In genomic region chr7:141715794-141716689, GRCh38 we compare ENCODE assay signal across 25 cellular contexts. TPM values are rescaled to one million over a fixed set of nuclear protein-coding genes. Genes with fewer than 3 reads are reported as not detected.
A peak's percentile ranks its signal among the peaks of the same experiment; 100 is the strongest.
DNase-seq lines count a peak whose midpoint lies in the region; ATAC-seq and TF ChIP-seq lines count a peak whose summit lies in the region.
"Had no signal": no experiment of that assay in that cellular context is flagged by ENCODE, and none has a peak within 500 bp of the region (broad histone marks: within the 10 kb centered on the region; RNA-seq: fewer than 3 reads in every experiment).

No MANE protein-coding gene starts in this region.

- H3K36me3 ChIP-seq in Caco-2 (ENCODE audit: control insufficient read depth, insufficient read depth, low read length), result no peaks in the 10 kb centered on the region
- H3K36me3 ChIP-seq in HCT116 (ENCODE audit: control insufficient read depth in 1 of 2, insufficient read depth in 2 of 2, low read length in 2 of 2), result no peaks in the 10 kb centered on the region
- H3K36me3 ChIP-seq in trophoblast cell (ENCODE audit: control insufficient read depth in 1 of 2, insufficient read depth in 2 of 2, low read length in 2 of 2), result no peaks in the 10 kb centered on the region
- no peaks in the 10 kb centered on the region for H3K36me3 ChIP-seq in MG63
- H3K36me3 ChIP-seq: BLaER1 treated with 17β-estradiol and CSF1 and Interleukin-3, amounts not matched to agents 10 nM and 100 nM had no signal

- H2BK120ac ChIP-seq in trophoblast cell (ENCODE audit: insufficient read depth, low read length, poor library complexity), result no peak overlapping the region

- H2AK5ac ChIP-seq in trophoblast cell (ENCODE audit: low read length), result no peak overlapping the region

- H3K36me3 Mint-ChIP-seq in Caco-2 (ENCODE audit: insufficient read depth, unreplicated experiment), result no peaks in the 10 kb centered on the region
- H3K36me3 Mint-ChIP-seq in activated T-helper 2 cell treated with anti-CD3 and anti-CD28 coated beads, Interferon-gamma antibody, Interleukin-2, Interleukin-4, amounts not matched to agents 10 μg/mL and 5 μg/mL and 100 μg/mL, durations not matched to agents 14 hours and 24 hours and 36 hours (ENCODE audit: low read depth), result no peaks in the 10 kb centered on the region

- no peak overlapping the region for H4K12ac ChIP-seq in trophoblast cell (ENCODE audit: low read depth, low read length)

- H3K9me3 Mint-ChIP-seq in Caco-2 (ENCODE audit: unreplicated experiment), result no peaks in the 10 kb centered on the region
- H3K9me3 Mint-ChIP-seq in activated T-helper 2 cell treated with anti-CD3 and anti-CD28 coated beads, Interferon-gamma antibody, Interleukin-2, Interleukin-4, amounts not matched to agents 10 μg/mL and 5 μg/mL and 100 μg/mL, durations not matched to agents 14 hours and 24 hours and 36 hours, result no peaks in the 10 kb centered on the region
- H3K9me3 Mint-ChIP-seq: CD4-positive, alpha-beta T cell had no signal

- no peak overlapping the region for H3K27ac ChIP-seq in HCT116 (ENCODE audit: low read depth, low read length)
- H3K27ac ChIP-seq in trophoblast cell (ENCODE audit: low read depth, low read length), result no peak overlapping the region
- H3K27ac ChIP-seq: BLaER1 treated with 17β-estradiol and CSF1 and Interleukin-3, amounts not matched to agents 10 nM and 100 nM; KMS-11; RWPE1 had no signal

- WGBS in trophoblast cell (ENCODE audit: extremely low coverage, insufficient coverage, insufficient read length), result 100% methylated on average over 1 of the region's 6 CpGs

- BruUV-seq in Caco-2 (replicated peaks; lab: Mats Ljungman, UMichigan) (no TSS peak), HCT116 (replicated peaks; lab: Mats Ljungman, UMichigan) (no TSS peak)

- ATAC-seq in HCT116, result no peak
- ATAC-seq: Panc1 had no signal

- H3K79me1 ChIP-seq in trophoblast cell (ENCODE audit: low read length), result no peaks in the 10 kb centered on the region

- peak overlapping the region; percentile 18 for H3K4me3 Mint-ChIP-seq in Caco-2 (ENCODE audit: unreplicated experiment)
- no peak overlapping the region for H3K4me3 Mint-ChIP-seq in activated T-helper 2 cell treated with anti-CD3 and anti-CD28 coated beads, Interferon-gamma antibody, Interleukin-2, Interleukin-4, amounts not matched to agents 10 μg/mL and 5 μg/mL and 100 μg/mL, durations not matched to agents 14 hours and 24 hours and 36 hours (ENCODE audit: low read depth)
- H3K4me3 Mint-ChIP-seq: CD4-positive, alpha-beta T cell had no signal

- no peak overlapping the region for H2BK12ac ChIP-seq in trophoblast cell (ENCODE audit: low read length)

- POLR2A ChIA-PET in Caco-2 (lab: Charles Lee) (interaction anchor here (1.2 kb wide), 1 partner anchor 22 kb away, joined by 3 read pairs; the partner anchor contains the start of gene SSBP1), HCT116 (lab: Charles Lee) (no interaction called here)

- RAD21 ChIA-PET in HCT116 (lab: Charles Lee; ENCODE audit: low non-redundant PET in 1 of 2, low total read pairs in 2 of 2, uncharacterized antibody in 2 of 2, unreplicated experiment in 2 of 2), result no interaction called here

- no peak for TF ChIP-seq CTCF in Caco-2 (IDR thresholded peaks at IDR 0.05; ENCODE audit: insufficient read depth in 1 of 2, low read depth in 1 of 2, low read length in 1 of 2, severe bottlenecking in 1 of 2, unreplicated experiment in 1 of 2)
- no peak for TF ChIP-seq CTCF in HCT116 (IDR thresholded peaks at IDR 0.05 in 2 of 3, conservative IDR thresholded peaks at IDR 0.05 in 1 of 3; ENCODE audit: borderline replicate concordance in 1 of 3, insufficient read depth in 1 of 3, low read depth in 2 of 3, low read length in 2 of 3)
- TF ChIP-seq CTCF in choroid plexus epithelial cell (conservative IDR thresholded peaks at IDR 0.05; ENCODE audit: low read depth, low read length), result no peak

- no peak overlapping the region for H2AFZ ChIP-seq in HCT116 (ENCODE audit: low read depth, low read length, poor library complexity, severe bottlenecking)
- H2AFZ ChIP-seq in trophoblast cell (ENCODE audit: insufficient read depth, low read length, poor library complexity), result no peak overlapping the region

- TF ChIP-seq RAD21 in HCT116 (IDR thresholded peaks at IDR 0.05; ENCODE audit: low read depth), result no peak

- no peaks in the 10 kb centered on the region for H3K27me3 Mint-ChIP-seq in Caco-2 (ENCODE audit: insufficient read depth, unreplicated experiment)
- peaks cover 3% of the 10 kb centered on the region for H3K27me3 Mint-ChIP-seq in activated T-helper 2 cell treated with anti-CD3 and anti-CD28 coated beads, Interferon-gamma antibody, Interleukin-2, Interleukin-4, amounts not matched to agents 10 μg/mL and 5 μg/mL and 100 μg/mL, durations not matched to agents 14 hours and 24 hours and 36 hours (ENCODE audit: low read depth)
- H3K27me3 Mint-ChIP-seq: CD4-positive, alpha-beta T cell had no signal

- peak overlapping the region; percentile 81 for H3K23ac ChIP-seq in trophoblast cell (ENCODE audit: low read length)

- no peaks in the 10 kb centered on the region for H4K20me1 ChIP-seq in HCT116 (ENCODE audit: insufficient read depth)
- H4K20me1 ChIP-seq: BLaER1 treated with 17β-estradiol and CSF1 and Interleukin-3, amounts not matched to agents 10 nM and 100 nM had no signal

- peaks cover 34% of the 10 kb centered on the region for H3K4me1 ChIP-seq in Caco-2
- H3K4me1 ChIP-seq in HCT116 (ENCODE audit: control insufficient read depth in 1 of 2, insufficient read depth in 2 of 2, low read length in 2 of 2), result no peaks in the 10 kb centered on the region
- H3K4me1 ChIP-seq in trophoblast cell (ENCODE audit: control insufficient read depth in 1 of 2, insufficient read depth in 2 of 2, low read length in 2 of 2), result no peaks in the 10 kb centered on the region
- H3K4me1 ChIP-seq: BLaER1 treated with 17β-estradiol and CSF1 and Interleukin-3, amounts not matched to agents 10 nM and 100 nM had no signal

- H3K4me3 ChIP-seq in Caco-2 (ENCODE audit: low read depth, low read length), result peak overlapping the region; percentile 24
- no peak overlapping the region for H3K4me3 ChIP-seq in HCT116 (replicated peaks in 1 of 2; ENCODE audit: low read depth in 1 of 2, low read length in 2 of 2)
- no peak overlapping the region for H3K4me3 ChIP-seq in choroid plexus epithelial cell (ENCODE audit: low read depth, low read length)
- H3K4me3 ChIP-seq in trophoblast cell (ENCODE audit: low read depth, low read length), result no peak overlapping the region
- no peak overlapping the region for H3K4me3 ChIP-seq in MG63
- H3K4me3 ChIP-seq: BLaER1 treated with 17β-estradiol and CSF1 and Interleukin-3, amounts not matched to agents 10 nM and 100 nM had no signal

- H3K9me2 ChIP-seq in HCT116 (ENCODE audit: insufficient read depth), result no peaks in the 10 kb centered on the region

- peaks cover 14% of the 10 kb centered on the region for H3K4me1 Mint-ChIP-seq in Caco-2 (ENCODE audit: low read depth, unreplicated experiment)
- H3K4me1 Mint-ChIP-seq in activated T-helper 2 cell treated with anti-CD3 and anti-CD28 coated beads, Interferon-gamma antibody, Interleukin-2, Interleukin-4, amounts not matched to agents 10 μg/mL and 5 μg/mL and 100 μg/mL, durations not matched to agents 14 hours and 24 hours and 36 hours (ENCODE audit: low read depth), result peaks cover 10% of the 10 kb centered on the region

- no peak overlapping the region for H2BK5ac ChIP-seq in trophoblast cell (ENCODE audit: low read depth, low read length, poor library complexity)

- intact Hi-C loops in Caco-2 (cut with micrococcal nuclease; ENCODE audit: unreplicated experiment) (no loop called here), HCT116 (cut with micrococcal nuclease) (no loop called here)
- intact Hi-C loops in activated T-helper 2 cell treated with anti-CD3 and anti-CD28 coated beads, Interferon-gamma antibody, Interleukin-2, Interleukin-4, amounts not matched to agents 10 μg/mL and 5 μg/mL and 100 μg/mL, durations not matched to agents 14 hours and 24 hours and 36 hours (cut with micrococcal nuclease), result no loop called here

- no peaks in the 10 kb centered on the region for H3K9me3 ChIP-seq in Caco-2
- no peaks in the 10 kb centered on the region for H3K9me3 ChIP-seq in HCT116 (ENCODE audit: control insufficient read depth in 1 of 2, insufficient read depth in 1 of 2, low read depth in 1 of 2, low read length in 2 of 2)
- H3K9me3 ChIP-seq in trophoblast cell (ENCODE audit: insufficient read depth, low read depth, low read length), result no peaks in the 10 kb centered on the region
- no peaks in the 10 kb centered on the region for H3K9me3 ChIP-seq in MG63
- H3K9me3 ChIP-seq: BLaER1 treated with 17β-estradiol and CSF1 and Interleukin-3, amounts not matched to agents 10 nM and 100 nM had no signal

- no peak overlapping the region for H4K91ac ChIP-seq in trophoblast cell (ENCODE audit: low read depth, low read length)

- H3K27ac Mint-ChIP-seq in Caco-2 (ENCODE audit: unreplicated experiment), result no peak overlapping the region
- no peak overlapping the region for H3K27ac Mint-ChIP-seq in activated T-helper 2 cell treated with anti-CD3 and anti-CD28 coated beads, Interferon-gamma antibody, Interleukin-2, Interleukin-4, amounts not matched to agents 10 μg/mL and 5 μg/mL and 100 μg/mL, durations not matched to agents 14 hours and 24 hours and 36 hours
- H3K27ac Mint-ChIP-seq: CD4-positive, alpha-beta T cell had no signal

- H3K9ac ChIP-seq in HCT116 (ENCODE audit: low read length), result no peak overlapping the region
- H3K9ac ChIP-seq in trophoblast cell (ENCODE audit: low read length), result peak overlapping the region; percentile 33
- H3K9ac ChIP-seq: BLaER1 treated with 17β-estradiol and CSF1 and Interleukin-3, amounts not matched to agents 10 nM and 100 nM; KMS-11 had no signal

- TF ChIP-seq POLR2A in HCT116 (IDR thresholded peaks at IDR 0.05; ENCODE audit: borderline replicate concordance, extremely low read depth, insufficient read depth, insufficient read length), result no peak

- CTCF ChIA-PET in Caco-2 (lab: Charles Lee) (interaction anchor here (0.7 to 2.6 kb wide), 3 partner anchors 14 to 62 kb away, joined by 3 to 19 read pairs (median 11); partner anchors contain the start of genes DENND11 and SSBP1), HCT116 (lab: Charles Lee) (no interaction called here)

- H3K79me2 ChIP-seq in HCT116 (ENCODE audit: insufficient read depth, low read length) (no peaks in the 10 kb centered on the region), trophoblast cell (ENCODE audit: control insufficient read depth, insufficient read depth, low read length, poor library complexity) (no peaks in the 10 kb centered on the region)

- no peak overlapping the region for H3K18ac ChIP-seq in trophoblast cell (ENCODE audit: low read length)

- H3K27me3 ChIP-seq in Caco-2 (replicated peaks; ENCODE audit: control insufficient read depth, insufficient read depth, low read length), result no peaks in the 10 kb centered on the region
- peaks cover 23% of the 10 kb centered on the region; the same call in 1 of the 2 replicates for H3K27me3 ChIP-seq in HCT116 (ENCODE audit: insufficient read depth, low read length)
- H3K27me3 ChIP-seq in trophoblast cell (ENCODE audit: insufficient read depth, low read length), result no peaks in the 10 kb centered on the region
- no peaks in the 10 kb centered on the region; the same call in 1 of the 2 replicates for H3K27me3 ChIP-seq in MG63
- H3K27me3 ChIP-seq: BLaER1 treated with 17β-estradiol and CSF1 and Interleukin-3, amounts not matched to agents 10 nM and 100 nM had no signal

- DNase-seq in Caco-2 (no peak), HCT116 (ENCODE audit: low read depth, low spot score) (no peak), choroid plexus epithelial cell (ENCODE audit: low read depth) (peak; percentile 5), trophoblast cell (no peak), MG63 (no peak), kidney glomerular epithelial cell (lab: John Stamatoyannopoulos, UW) (no peak)
- no peak for DNase-seq in activated T-helper 2 cell treated with anti-CD3 and anti-CD28 coated beads, Interferon-gamma antibody, Interleukin-2, Interleukin-4, amounts not matched to agents 10 μg/mL and 5 μg/mL and 100 μg/mL, durations not matched to agents 14 hours and 24 hours and 36 hours (ENCODE audit: low spot score)
- DNase-seq: AML-193; CD4-positive, alpha-beta T cell; HCEC 1CT; NCI-H1048; NCI-H1417; NCI-H1694 treated with DMSO at 0.1 percent for 48 hours; NCI-H2081 treated with DMSO at 0.1 percent for 48 hours; NCI-H2171; NCI-H226; NCI-H510A; NCI-H69; SHP77 had no signal

- H3K14ac ChIP-seq in trophoblast cell (ENCODE audit: low read length), result no peak overlapping the region

- H3K4me2 ChIP-seq in HCT116 (ENCODE audit: low read length) (no peak overlapping the region), trophoblast cell (ENCODE audit: low read length) (no peak overlapping the region)
- H3K4me2 ChIP-seq: BLaER1 treated with 17β-estradiol and CSF1 and Interleukin-3, amounts not matched to agents 10 nM and 100 nM; KMS-11 had no signal

- H4K8ac ChIP-seq in trophoblast cell (ENCODE audit: low read depth, low read length), result no peak overlapping the region

- H3K4ac ChIP-seq in trophoblast cell (ENCODE audit: low read depth, low read length), result no peak overlapping the region

RNA-seq across cellular contexts. Expression of gene WEE2, which starts 7.9 kb away (rescaled TPM):
- 1.0 and 2.5 TPM in 2 replicates for total RNA-seq in Caco-2 (2022)
- not detected for total RNA-seq in HCT116 (2021; ENCODE audit: unreplicated experiment)
- 0.05 TPM in 1 of 2 replicates, not detected in the other for polyA plus RNA-seq in HCT116 (2012)
- 0.03 TPM in 1 of 2 replicates, not detected in the other for polyA plus RNA-seq in trophoblast cell (2013)
- not detected in 2 replicates for total RNA-seq in MG63 (2014; rRNA removed; shearing (Covaris generic); ENCODE audit: low replicate concordance)
- 0.05 TPM in 1 of 2 replicates, not detected in the other for total RNA-seq in activated T-helper 2 cell treated with anti-CD3 and anti-CD28 coated beads, Interferon-gamma antibody, Interleukin-2, Interleukin-4, amounts not matched to agents 10 μg/mL and 5 μg/mL and 100 μg/mL, durations not matched to agents 14 hours and 24 hours and 36 hours
- total RNA-seq: SK-MEL-5 had no signal

RNA-seq across cellular contexts. Expression of gene DENND11, which starts 14.1 kb away (rescaled TPM):
- 33.0 and 37.0 TPM in 2 replicates for total RNA-seq in Caco-2 (2022)
- 23.4 TPM for total RNA-seq in HCT116 (2021; ENCODE audit: unreplicated experiment)
- polyA plus RNA-seq in HCT116 (2012), result 8.1 and 10.4 TPM in 2 replicates
- polyA plus RNA-seq in trophoblast cell (2013), result 10.9 and 11.5 TPM in 2 replicates
- total RNA-seq in MG63 (2014; rRNA removed; shearing (Covaris generic); ENCODE audit: low replicate concordance), result 1.3 and 2.1 TPM in 2 replicates
- total RNA-seq in activated T-helper 2 cell treated with anti-CD3 and anti-CD28 coated beads, Interferon-gamma antibody, Interleukin-2, Interleukin-4, amounts not matched to agents 10 μg/mL and 5 μg/mL and 100 μg/mL, durations not matched to agents 14 hours and 24 hours and 36 hours, result 32.0 and 32.8 TPM in 2 replicates

RNA-seq across cellular contexts. Expression of gene SSBP1, which starts 22.1 kb away (rescaled TPM):
- total RNA-seq in Caco-2 (2022), result 191 and 199 TPM in 2 replicates
- total RNA-seq in HCT116 (2021; ENCODE audit: unreplicated experiment), result 171 TPM
- polyA plus RNA-seq in HCT116 (2012), result 126 and 170 TPM in 2 replicates
- polyA plus RNA-seq in trophoblast cell (2013), result 256 and 262 TPM in 2 replicates
- total RNA-seq in MG63 (2014; rRNA removed; shearing (Covaris generic); ENCODE audit: low replicate concordance), result 135 and 212 TPM in 2 replicates
- total RNA-seq in activated T-helper 2 cell treated with anti-CD3 and anti-CD28 coated beads, Interferon-gamma antibody, Interleukin-2, Interleukin-4, amounts not matched to agents 10 μg/mL and 5 μg/mL and 100 μg/mL, durations not matched to agents 14 hours and 24 hours and 36 hours, result 244 and 245 TPM in 2 replicates

RNA-seq across cellular contexts. Expression of gene TAS2R3, which starts 47.9 kb away (rescaled TPM):
- total RNA-seq in Caco-2 (2022), result 1.9 and 2.3 TPM in 2 replicates
- 1.4 TPM for total RNA-seq in HCT116 (2021; ENCODE audit: unreplicated experiment)
- polyA plus RNA-seq in HCT116 (2012), result 0.14 TPM in 1 of 2 replicates, not detected in the other
- polyA plus RNA-seq in trophoblast cell (2013), result 0.04 TPM in 1 of 2 replicates, not detected in the other
- total RNA-seq in MG63 (2014; rRNA removed; shearing (Covaris generic); ENCODE audit: low replicate concordance), result not detected in 2 replicates
- 1.2 and 1.5 TPM in 2 replicates for total RNA-seq in activated T-helper 2 cell treated with anti-CD3 and anti-CD28 coated beads, Interferon-gamma antibody, Interleukin-2, Interleukin-4, amounts not matched to agents 10 μg/mL and 5 μg/mL and 100 μg/mL, durations not matched to agents 14 hours and 24 hours and 36 hours
- total RNA-seq: HT1080 had no signal
